13 cellular contexts compared by ENCODE assay signal in genomic region chr10:78459639-78460037, GRCh38.
DNase-seq lines count a peak whose midpoint lies in the region; ATAC-seq, FAIRE-seq and TF ChIP-seq lines count a peak whose summit lies in the region.
"Had no signal": no experiment of that assay in that cellular context is flagged by ENCODE, and none has a peak within 500 bp of the region (broad histone marks: within the 10 kb centered on the region; RNA-seq: fewer than 3 reads in every experiment).

No MANE protein-coding gene starts in this region.

- H3K23ac ChIP-seq in neuronal stem cell (ENCODE audit: low read depth, low read length, poor library complexity): no peak overlapping the region

- no peak overlapping the region for H3K4ac ChIP-seq in neuronal stem cell (ENCODE audit: low read length)

- ATAC-seq in PC-3 (no peak), GM19328 (IDR thresholded peaks at IDR 0.05; ENCODE audit: unreplicated experiment) (no peak)

- H3K79me2 ChIP-seq in PC-3 (ENCODE audit: low read length) (no peaks in the 10 kb centered on the region), endothelial cell of umbilical vein (ENCODE audit: control insufficient read depth, insufficient read depth, low read length) (peaks cover 2% of the 10 kb centered on the region)

- POLR2A ChIA-PET in PC-3 (lab: Charles Lee; ENCODE audit: unreplicated experiment) (no interaction called here), endothelial cell of umbilical vein (lab: Charles Lee) (no interaction called here)

- no peak for FAIRE-seq in endothelial cell of umbilical vein (lab: Jason Lieb, UNC)
- FAIRE-seq in small intestine (lab: Jason Lieb, UNC): no peak
- FAIRE-seq: GM12892, GM19239 had no signal

- intact Hi-C loops in CD14-positive monocyte (cut with micrococcal nuclease) (no loop called here), PC-3 (cut with micrococcal nuclease) (loop anchor here (1.0 to 10.0 kb wide), 7 partner anchors 62 to 1735 kb away; partner anchors contain the start of gene ZMIZ1), endothelial cell of umbilical vein (cut with micrococcal nuclease) (loop anchor here (1.0 to 10.0 kb wide), 9 partner anchors 124 to 735 kb away; partner anchors contain the start of gene ZMIZ1)

- H2AFZ ChIP-seq in PC-3 (ENCODE audit: low read length) (no peak overlapping the region), endothelial cell of umbilical vein (ENCODE audit: low read depth, low read length) (no peak overlapping the region), neuronal stem cell (ENCODE audit: low read length) (no peak overlapping the region)

- H3K4me1 ChIP-seq in PC-3 (ENCODE audit: insufficient read depth, low read length): peaks cover 51% of the 10 kb centered on the region
- H3K4me1 ChIP-seq in endothelial cell of umbilical vein (ENCODE audit: control insufficient read depth, extremely low read depth, insufficient read depth, low read length): peaks cover 43% of the 10 kb centered on the region
- H3K4me1 ChIP-seq in neuronal stem cell (ENCODE audit: control insufficient read depth in 2 of 2, insufficient read depth in 1 of 2, low read depth in 1 of 2, low read length in 2 of 2): peaks cover 5 to 14% of the 10 kb centered on the region in 2 donors
- H3K4me1 ChIP-seq in small intestine (ENCODE audit: control insufficient read depth in 2 of 2, insufficient read depth in 1 of 2, low read depth in 1 of 2, low read length in 1 of 2): no peaks in the 10 kb centered on the region

- H3K9me2 ChIP-seq in PC-3 (replicated peaks; ENCODE audit: low read length): no peaks in the 10 kb centered on the region

- H3K9ac ChIP-seq in PC-3 (ENCODE audit: low read length) (peak overlapping the region; percentile 69), endothelial cell of umbilical vein (replicated peaks; ENCODE audit: extremely low read depth, insufficient read depth, low read length) (peak overlapping the region; percentile 47), neuronal stem cell (ENCODE audit: low read depth, low read length, poor library complexity) (no peak overlapping the region)

- no peaks in the 10 kb centered on the region for H3K9me1 ChIP-seq in endothelial cell of umbilical vein (replicated peaks; ENCODE audit: control insufficient read depth, extremely low read depth, insufficient read depth, low read length)

- peaks cover 6% of the 10 kb centered on the region for H3F3A ChIP-seq in PC-3 (ENCODE audit: low read length, unreplicated experiment)

- H3K4me2 ChIP-seq in PC-3 (ENCODE audit: low read length) (peak overlapping the region; percentile 66), endothelial cell of umbilical vein (ENCODE audit: insufficient read depth, low read length) (peak overlapping the region; percentile 53), neuronal stem cell (ENCODE audit: insufficient read depth, low read length, poor library complexity, severe bottlenecking) (no peak overlapping the region)

- H3K36me3 ChIP-seq in PC-3 (ENCODE audit: low read depth, low read length): no peaks in the 10 kb centered on the region
- H3K36me3 ChIP-seq in endothelial cell of umbilical vein (ENCODE audit: control insufficient read depth in 2 of 2, extremely low read depth in 1 of 2, insufficient read depth in 2 of 2, low read length in 2 of 2): no peaks in the 10 kb centered on the region
- no peaks in the 10 kb centered on the region for H3K36me3 ChIP-seq in neuronal stem cell (replicated peaks in 1 of 2; ENCODE audit: control insufficient read depth in 2 of 2, insufficient read depth in 2 of 2, low read length in 2 of 2)
- H3K36me3 ChIP-seq in small intestine (ENCODE audit: control insufficient read depth in 2 of 2, insufficient read depth in 2 of 2, low read length in 2 of 2): no peaks in the 10 kb centered on the region

- WGBS in neuronal stem cell (ENCODE audit: extremely low coverage in 2 of 2, insufficient read length in 2 of 2, insufficient replicate concordance in 1 of 2), 2 donors: no CpG with 5 or more reads among the region's 3 CpGs
- WGBS in small intestine, 3 donors: 91 to 92% (median 92%) methylated on average over 3 of the region's 3 CpGs

- H2BK15ac ChIP-seq in neuronal stem cell (ENCODE audit: low read length): no peak overlapping the region

- H2BK5ac ChIP-seq in neuronal stem cell (ENCODE audit: low read length): no peak overlapping the region

- H3K27ac Mint-ChIP-seq in CD14-positive monocyte: no peak overlapping the region

- H3K79me1 ChIP-seq in neuronal stem cell (ENCODE audit: low read depth, low read length): no peaks in the 10 kb centered on the region

- dilution Hi-C loops in endothelial cell of umbilical vein (cut with MboI; ENCODE audit: extremely low pct_ligation_motif_present, low sequenced_read_pairs): no loop called here

- no peaks in the 10 kb centered on the region for H3K27me3 ChIP-seq in PC-3 (ENCODE audit: low read length)
- no peaks in the 10 kb centered on the region for H3K27me3 ChIP-seq in endothelial cell of umbilical vein (ENCODE audit: control insufficient read depth in 2 of 2, insufficient read depth in 2 of 2, low read length in 2 of 2)
- peaks cover 0 to 2% (median 0%) of the 10 kb centered on the region in 3 experiments for H3K27me3 ChIP-seq in neuronal stem cell (ENCODE audit: control insufficient read depth in 3 of 3, insufficient read depth in 3 of 3, low read depth in 1 of 3, low read length in 3 of 3)
- no peaks in the 10 kb centered on the region for H3K27me3 ChIP-seq in small intestine (ENCODE audit: control insufficient read depth in 2 of 2, insufficient read depth in 2 of 2, low read length in 2 of 2)

- TF ChIP-seq CTCF in CD14-positive monocyte (IDR thresholded peaks at IDR 0.05): no peak
- TF ChIP-seq CTCF in PC-3 (conservative IDR thresholded peaks at IDR 0.05; ENCODE audit: low read depth, low read length): no peak
- TF ChIP-seq CTCF in endothelial cell of umbilical vein (IDR thresholded peaks at IDR 0.05; ENCODE audit: extremely low read depth in 1 of 2, insufficient read depth in 1 of 2, low read depth in 1 of 2, low read length in 2 of 2): no peak

- BruUV-seq in PC-3 (replicated peaks; lab: Mats Ljungman, UMichigan): no TSS peak
- no TSS peak for BruUV-seq in endothelial cell of umbilical vein (replicated peaks; lab: Mats Ljungman, UMichigan)

- H3K14ac ChIP-seq in neuronal stem cell (ENCODE audit: low read length): no peak overlapping the region

- no peak overlapping the region for H3K4me3 Mint-ChIP-seq in CD14-positive monocyte

- H3K9me3 ChIP-seq in PC-3 (ENCODE audit: low read length) (no peaks in the 10 kb centered on the region), endothelial cell of umbilical vein (replicated peaks; ENCODE audit: control insufficient read depth, insufficient read depth, low read length) (no peaks in the 10 kb centered on the region), neuronal stem cell (replicated peaks in 1 of 2; ENCODE audit: control insufficient read depth in 2 of 2, insufficient read depth in 1 of 2, low read depth in 1 of 2, low read length in 2 of 2) (no peaks in the 10 kb centered on the region), small intestine (ENCODE audit: control insufficient read depth, low read depth) (no peaks in the 10 kb centered on the region)

- H3K27me3 Mint-ChIP-seq in CD14-positive monocyte (ENCODE audit: low read depth in 3 of 3): peaks cover 3 to 10% (median 8%) of the 10 kb centered on the region in 3 donors

- H4K8ac ChIP-seq in neuronal stem cell (ENCODE audit: low read depth, low read length): no peak overlapping the region

- H3K4me1 Mint-ChIP-seq in CD14-positive monocyte: no peaks in the 10 kb centered on the region

- H2AK5ac ChIP-seq in neuronal stem cell (ENCODE audit: low read depth, low read length): no peak overlapping the region

- no peak overlapping the region for H4K91ac ChIP-seq in neuronal stem cell (ENCODE audit: low read depth, low read length, poor library complexity)

- H3K18ac ChIP-seq in neuronal stem cell (ENCODE audit: low read length): peak overlapping the region; percentile 17

- no peak overlapping the region for H2BK120ac ChIP-seq in neuronal stem cell (ENCODE audit: low read depth, low read length)

- H4K20me1 ChIP-seq in PC-3 (ENCODE audit: low read length) (no peaks in the 10 kb centered on the region), endothelial cell of umbilical vein (replicated peaks; ENCODE audit: control insufficient read depth, extremely low read depth, insufficient read depth, low read length) (no peaks in the 10 kb centered on the region)

- no peaks in the 10 kb centered on the region for H3K36me3 Mint-ChIP-seq in CD14-positive monocyte

- no peak for TF ChIP-seq POLR2A in endothelial cell of umbilical vein (IDR thresholded peaks at IDR 0.05; ENCODE audit: low read depth, low read length)

- H3K4me3 ChIP-seq in PC-3 (ENCODE audit: low read length) (peak overlapping the region; percentile 6; the same call in 1 of the 2 replicates), endothelial cell of umbilical vein (replicated peaks in 1 of 3; ENCODE audit: insufficient read depth in 1 of 3, low read depth in 1 of 3, low read length in 3 of 3) (no peak overlapping the region), neuronal stem cell (ENCODE audit: low read length in 2 of 2) (no peak overlapping the region), small intestine (ENCODE audit: low read depth in 1 of 2, low read length in 2 of 2) (no peak overlapping the region)

- no peaks in the 10 kb centered on the region for H3K9me3 Mint-ChIP-seq in CD14-positive monocyte

- H3K27ac ChIP-seq in PC-3 (ENCODE audit: low read length): peak overlapping the region; percentile 85
- H3K27ac ChIP-seq in endothelial cell of umbilical vein (ENCODE audit: insufficient read depth, low read depth, low read length): peak overlapping the region; percentile 99
- no peak overlapping the region for H3K27ac ChIP-seq in neuronal stem cell (replicated peaks; ENCODE audit: low read length)
- H3K27ac ChIP-seq in small intestine (ENCODE audit: low read depth in 1 of 2, low read length in 1 of 2): no peak overlapping the region

- CTCF ChIA-PET in PC-3 (lab: Charles Lee) (no interaction called here), endothelial cell of umbilical vein (lab: Charles Lee) (interaction anchor here (0.5 to 2.0 kb wide), 2 partner anchors 149 to 155 kb away, joined by 3 to 7 read pairs; no protein-coding TSS in a partner anchor)

- DNase-seq in CD14-positive monocyte (ENCODE audit: low spot score) (peak; percentile 5), PC-3 (no peak), endothelial cell of umbilical vein (ENCODE audit: low read depth, low spot score) (no peak), neuronal stem cell (ENCODE audit: low spot score) (no peak), HUDEP-2 (lab: John Stamatoyannopoulos, UW; ENCODE audit: unreplicated experiment in 76 of 76) (no peak), amniotic stem cell (lab: John Stamatoyannopoulos, UW) (no peak), small intestine (no peak)
- DNase-seq: C1 segment of cervical spinal cord, NCI-H446 treated with DMSO at 0.1 percent for 48 hours, NCI-H82 had no signal

- H2BK12ac ChIP-seq in neuronal stem cell (ENCODE audit: low read length): no peak overlapping the region

TF ChIP-seq in endothelial cell of umbilical vein, 7 proteins besides CTCF, POLR2A, EP300 and RAD21 (continues in another document):
- no peak for TF ChIP-seq JUN (IDR thresholded peaks at IDR 0.05; ENCODE audit: borderline replicate concordance, insufficient read depth, insufficient read length, low read depth)
- TF ChIP-seq, protein P1, sequence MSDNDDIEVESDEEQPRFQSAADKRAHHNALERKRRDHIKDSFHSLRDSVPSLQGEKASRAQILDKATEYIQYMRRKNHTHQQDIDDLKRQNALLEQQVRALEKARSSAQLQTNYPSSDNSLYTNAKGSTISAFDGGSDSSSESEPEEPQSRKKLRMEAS (IDR thresholded peaks at IDR 0.05; ENCODE audit: insufficient read depth, insufficient read length): no peak

Comparison
In these comparisons a context has a peak if more than half of its experiments do, and no peak if none do; other contexts are left out.
1. H3K27ac ChIP-seq: peak in PC-3 (single experiment) and endothelial cell of umbilical vein (single experiment); none in neuronal stem cell (single experiment) and small intestine (0 of 2).
2. intact Hi-C loops: an anchor here in PC-3 (1.0 to 10.0 kb wide) and endothelial cell of umbilical vein (1.0 to 10.0 kb wide); none called in CD14-positive monocyte.